In the genomic region with DNA sequence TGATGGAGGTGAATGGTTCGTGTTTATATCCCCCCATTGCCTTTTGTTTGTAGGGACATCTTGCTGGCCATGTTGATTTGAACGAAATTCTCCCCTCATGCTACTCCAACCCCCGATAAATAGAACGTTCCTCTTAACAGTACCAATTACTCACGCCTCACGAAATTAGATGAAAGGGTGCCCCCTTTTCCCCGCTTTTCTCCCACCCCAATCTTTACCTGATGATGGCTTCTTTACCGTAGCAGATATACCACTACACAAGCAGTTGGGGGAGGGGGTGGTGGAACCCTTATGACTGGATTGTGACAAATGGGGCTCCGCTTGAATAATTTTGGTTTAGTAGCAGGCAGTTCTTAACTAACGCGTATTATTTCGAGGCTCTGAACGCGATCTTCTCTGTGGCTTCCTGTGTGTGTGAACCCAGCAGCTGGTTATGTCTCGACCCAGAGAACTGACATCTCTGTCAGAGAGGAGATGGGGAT, we compare ENCODE assay signal across 8 cellular contexts. TPM values are rescaled to one million over a fixed set of nuclear protein-coding genes. Genes with fewer than 3 reads are reported as not detected.
A peak's percentile ranks its signal among the peaks of the same experiment; 100 is the strongest.
DNase-seq lines count a peak whose midpoint lies in the region; ATAC-seq and TF ChIP-seq lines count a peak whose summit lies in the region.

No MANE protein-coding gene starts in this region.

- H3K4me3 ChIP-seq in epithelial cell of esophagus (ENCODE audit: low read length): peak overlapping the region; percentile 89

- H3K9me3 Mint-ChIP-seq in HFFc6: no peaks in the 10 kb centered on the region
- no peaks in the 10 kb centered on the region for H3K9me3 Mint-ChIP-seq in stimulated activated effector memory CD8-positive, alpha-beta T cell treated with anti-CD3 and anti-CD28 coated beads, Interleukin-12 subunit alpha, Interleukin-12 subunit beta, amount 100 ng/mL, for 72 hours

- H3K36me3 Mint-ChIP-seq in HFFc6 (ENCODE audit: low read depth): no peaks in the 10 kb centered on the region
- peaks cover 19% of the 10 kb centered on the region for H3K36me3 Mint-ChIP-seq in stimulated activated effector memory CD8-positive, alpha-beta T cell treated with anti-CD3 and anti-CD28 coated beads, Interleukin-12 subunit alpha, Interleukin-12 subunit beta, amount 100 ng/mL, for 72 hours

- DNase-seq in GM10266 (ENCODE audit: extremely low spot score): peak; percentile 74
- DNase-seq in HFFc6: peak; percentile 53
- DNase-seq in NCI-H526 (lab: John Stamatoyannopoulos, UW): peak; percentile 58 to 64
- DNase-seq in activated CD8-positive, alpha-beta memory T cell treated with anti-CD3 and anti-CD28 coated beads for 48 hours (ENCODE audit: low read depth in 2 of 3, low spot score in 2 of 3): peak; percentile 3 to 30 (median 15)
- peak; percentile 63 for DNase-seq in epithelial cell of esophagus (ENCODE audit: low read depth)
- peak; percentile 74 for DNase-seq in myocyte (ENCODE audit: low read depth)
- DNase-seq in stimulated activated effector memory CD8-positive, alpha-beta T cell treated with anti-CD3 and anti-CD28 coated beads, Interleukin-12 subunit alpha, Interleukin-12 subunit beta, amount 100 ng/mL, for 72 hours (ENCODE audit: low spot score in 2 of 2): peak; percentile 15 to 78

- H3K27me3 Mint-ChIP-seq in HFFc6 (ENCODE audit: insufficient read depth): no peaks in the 10 kb centered on the region; the same call in 1 of the 2 replicates

- TF ChIP-seq CTCF in GM10266 (IDR thresholded peaks at IDR 0.05; ENCODE audit: control insufficient read depth, insufficient read depth, low read depth, missing control alignments) (no peak), HFFc6 (IDR thresholded peaks at IDR 0.05) (no peak), epithelial cell of esophagus (IDR thresholded peaks at IDR 0.05; ENCODE audit: insufficient read depth, low read depth, low read length, missing control alignments) (no peak)

- H3K27ac Mint-ChIP-seq in HFFc6: peak overlapping the region; percentile 70
- H3K27ac Mint-ChIP-seq in stimulated activated effector memory CD8-positive, alpha-beta T cell treated with anti-CD3 and anti-CD28 coated beads, Interleukin-12 subunit alpha, Interleukin-12 subunit beta, amount 100 ng/mL, for 72 hours: peak overlapping the region; percentile 83

- peak; percentile 80 for ATAC-seq in stimulated activated effector memory CD8-positive, alpha-beta T cell treated with anti-CD3 and anti-CD28 coated beads, Interleukin-12 subunit alpha, Interleukin-12 subunit beta, amount 100 ng/mL, for 72 hours
- ATAC-seq in GM18519 (IDR thresholded peaks at IDR 0.05; ENCODE audit: low FRiP score, unreplicated experiment): no peak

- H3K4me1 Mint-ChIP-seq in HFFc6 (ENCODE audit: low read depth): peaks cover 55% of the 10 kb centered on the region
- peaks cover 23% of the 10 kb centered on the region for H3K4me1 Mint-ChIP-seq in stimulated activated effector memory CD8-positive, alpha-beta T cell treated with anti-CD3 and anti-CD28 coated beads, Interleukin-12 subunit alpha, Interleukin-12 subunit beta, amount 100 ng/mL, for 72 hours

- peak overlapping the region; percentile 93 for H3K4me3 Mint-ChIP-seq in HFFc6
- H3K4me3 Mint-ChIP-seq in stimulated activated effector memory CD8-positive, alpha-beta T cell treated with anti-CD3 and anti-CD28 coated beads, Interleukin-12 subunit alpha, Interleukin-12 subunit beta, amount 100 ng/mL, for 72 hours: peak overlapping the region; percentile 79

RNA-seq across cellular contexts. Expression of a gene that starts 1.1 kb away (rescaled TPM):
- total RNA-seq in HFFc6 (2021; fragmentation: NEBNext Ultra II Directional; extraction: Animal tissue kit (Norgen Biotek cat#: 25700)): 10 to 100 TPM; 23.7 to 31.8 (median 27.6) TPM
- total RNA-seq in myocyte: 11.8 and 14.9 TPM in 2 replicates
- 11.3 TPM for polyA plus RNA-seq in myocyte (2012)

Comparison
In these comparisons a context has a peak if more than half of its experiments do, and no peak if none do; other contexts are left out.
1. DNase-seq: peak in every context shown above with its lines; median percentile 74 in GM10266; 74 in myocyte; 63 in epithelial cell of esophagus; 61 in NCI-H526; 53 in HFFc6; 46 in stimulated activated effector memory CD8-positive, alpha-beta T cell treated with anti-CD3 and anti-CD28 coated beads, Interleukin-12 subunit alpha, Interleukin-12 subunit beta, amount 100 ng/mL, for 72 hours; 15 in activated CD8-positive, alpha-beta memory T cell treated with anti-CD3 and anti-CD28 coated beads for 48 hours.